13 cellular contexts compared by ENCODE assay signal in genomic region chr14:101078892-101079221, GRCh38.
"Had no signal": no experiment of that assay in that cellular context is flagged by ENCODE, and none has a peak within 500 bp of the region (broad histone marks: within the 10 kb centered on the region; RNA-seq: fewer than 3 reads in every experiment).

No MANE protein-coding gene starts in this region.

- H3K4me1 ChIP-seq: psoas muscle had no signal

- ATAC-seq: activated CD4-positive, CD25-positive, alpha-beta regulatory T cell treated with anti-CD3 and anti-CD28 coated beads, Interleukin-2, amount 50 U/mL, for 24 hours; esophagus mucosa; psoas muscle; sciatic nerve had no signal

- H3K27ac ChIP-seq: psoas muscle, suprapubic skin had no signal

- H3K4me3 ChIP-seq: psoas muscle, suprapubic skin had no signal

- H3K36me3 ChIP-seq: suprapubic skin had no signal

- H3K9me3 ChIP-seq: suprapubic skin had no signal

- DNase-seq: activated CD4-positive, alpha-beta T cell treated with anti-CD3 and anti-CD28 coated beads, Interleukin-2, amount 50 U/mL, for 4 hours; activated naive CD4-positive, alpha-beta T cell treated with Interleukin-2 at 50 U/mL for 16 hours; caudate nucleus; dermis blood vessel endothelial cell; mammary epithelial cell; psoas muscle; stimulated activated CD4-positive, alpha-beta T cell treated with anti-CD3 and anti-CD28 coated beads, Interleukin-2, amount 100 ng/mL, for 24 hours; stimulated activated naive CD4-positive, alpha-beta T cell treated with Interleukin-2 at 50 U/mL for 16 hours; T-helper 2 cell had no signal
